Comparison of ENCODE assay signal across 11 cellular contexts in the genomic region with DNA sequence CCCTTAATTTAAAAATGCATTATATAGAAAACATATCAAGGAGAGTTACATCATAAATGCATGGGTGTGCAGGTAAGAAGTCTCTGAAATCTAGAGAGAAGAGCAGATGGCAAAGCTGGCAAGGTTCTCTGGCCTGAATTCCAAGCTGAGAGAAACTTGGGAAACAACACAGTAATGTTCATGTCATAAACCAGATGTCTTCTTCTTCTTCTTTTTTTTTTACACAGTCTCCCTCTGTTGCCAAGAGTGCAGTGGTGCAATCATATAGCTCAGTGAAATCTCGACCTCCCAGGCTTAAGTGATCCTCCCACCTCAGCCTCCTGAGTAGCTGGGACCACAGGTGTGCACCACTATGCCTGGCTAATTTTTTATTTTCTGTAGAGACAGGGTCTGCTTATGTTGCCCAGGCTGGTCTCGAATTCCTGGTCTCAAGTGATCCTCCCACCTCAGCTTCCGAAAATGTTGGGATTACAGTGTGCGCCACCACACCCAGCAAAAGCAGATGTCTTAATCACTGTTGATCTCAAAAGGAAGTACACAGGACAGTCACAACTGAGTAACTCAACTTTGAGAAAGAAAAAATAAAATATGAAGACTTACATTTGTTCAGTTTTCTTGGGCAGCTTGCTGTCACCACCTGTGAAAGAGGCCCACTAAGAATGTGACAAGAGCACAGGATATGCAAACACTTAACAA.
DNase-seq lines count a peak whose midpoint lies in the region; ATAC-seq and TF ChIP-seq lines count a peak whose summit lies in the region.
"Had no signal": no experiment of that assay in that cellular context is flagged by ENCODE, and none has a peak within 500 bp of the region (broad histone marks: within the 10 kb centered on the region; RNA-seq: fewer than 3 reads in every experiment).

No MANE protein-coding gene starts in this region.

- H3K9me3 Mint-ChIP-seq in activated CD4-positive, alpha-beta T cell treated with anti-CD3 and anti-CD28 coated beads, Interleukin-2, amount 10 ng/mL, durations not matched to agents 7 days and 5 days: no peaks in the 10 kb centered on the region
- H3K9me3 Mint-ChIP-seq in chondrocyte (ENCODE audit: low read depth): no peaks in the 10 kb centered on the region
- H3K9me3 Mint-ChIP-seq: activated T-helper 17 cell treated with anti-CD3 and anti-CD28 coated beads, Interleukin-2, amount 50 U/mL, for 72 hours had no signal

- H3K4me3 Mint-ChIP-seq in activated CD4-positive, alpha-beta T cell treated with anti-CD3 and anti-CD28 coated beads, Interleukin-2, amount 10 ng/mL, durations not matched to agents 7 days and 5 days: no peak overlapping the region
- no peak overlapping the region for H3K4me3 Mint-ChIP-seq in chondrocyte (ENCODE audit: unreplicated experiment)
- H3K4me3 Mint-ChIP-seq: activated T-helper 17 cell treated with anti-CD3 and anti-CD28 coated beads, Interleukin-2, amount 50 U/mL, for 72 hours had no signal

- peak; percentile 41 for TF ChIP-seq CTCF in chondrocyte (IDR thresholded peaks at IDR 0.05)

- DNase-seq in activated CD4-positive, alpha-beta T cell treated with anti-CD3 and anti-CD28 coated beads, Interleukin-2, amount 10 ng/mL, durations not matched to agents 7 days and 5 days: no peak
- DNase-seq in activated CD4-positive, alpha-beta T cell treated with anti-CD3 and anti-CD28 coated beads for 4 hours: no peak
- peak; percentile 36 for DNase-seq in MV-4-11 (lab: John Stamatoyannopoulos, UW)
- DNase-seq in chondrocyte (ENCODE audit: low spot score): no peak
- no peak for DNase-seq in sciatic nerve (ENCODE audit: low spot score)
- no peak for DNase-seq in DMS79 treated with DMSO at 0.1 percent for 48 hours (lab: John Stamatoyannopoulos, UW)
- DNase-seq: NCI-H146, nucleus accumbens had no signal

- CTCF ChIA-PET in activated CD4-positive, alpha-beta T cell treated with anti-CD3 and anti-CD28 coated beads, Interleukin-2, amount 10 ng/mL, durations not matched to agents 7 days and 5 days (lab: Charles Lee): interaction anchor here (1.1 to 2.6 kb wide), 2 partner anchors 10 to 14 kb away, joined by 3 to 10 read pairs; no protein-coding TSS in a partner anchor

- peaks cover 31% of the 10 kb centered on the region for H3K4me1 Mint-ChIP-seq in activated CD4-positive, alpha-beta T cell treated with anti-CD3 and anti-CD28 coated beads, Interleukin-2, amount 10 ng/mL, durations not matched to agents 7 days and 5 days
- no peaks in the 10 kb centered on the region for H3K4me1 Mint-ChIP-seq in chondrocyte (ENCODE audit: low read depth)

- ATAC-seq in sciatic nerve (peak; percentile 60), GM19452 (IDR thresholded peaks at IDR 0.05; ENCODE audit: unreplicated experiment) (no peak), GM18867 (IDR thresholded peaks at IDR 0.05; ENCODE audit: unreplicated experiment) (no peak)
- ATAC-seq: activated T-helper 17 cell treated with anti-CD3 and anti-CD28 coated beads, Interleukin-2, amount 50 U/mL, for 72 hours had no signal

- H3K36me3 Mint-ChIP-seq in activated CD4-positive, alpha-beta T cell treated with anti-CD3 and anti-CD28 coated beads, Interleukin-2, amount 10 ng/mL, durations not matched to agents 7 days and 5 days (ENCODE audit: low read depth): no peaks in the 10 kb centered on the region
- peaks cover 33% of the 10 kb centered on the region for H3K36me3 Mint-ChIP-seq in chondrocyte (ENCODE audit: low read depth)

- peak overlapping the region; percentile 72 for H3K27ac Mint-ChIP-seq in activated CD4-positive, alpha-beta T cell treated with anti-CD3 and anti-CD28 coated beads, Interleukin-2, amount 10 ng/mL, durations not matched to agents 7 days and 5 days
- H3K27ac Mint-ChIP-seq in chondrocyte (ENCODE audit: unreplicated experiment): no peak overlapping the region
- H3K27ac Mint-ChIP-seq: activated T-helper 17 cell treated with anti-CD3 and anti-CD28 coated beads, Interleukin-2, amount 50 U/mL, for 72 hours had no signal

- intact Hi-C loops in sciatic nerve (cut with DNase I): no loop called here

- H3K27me3 Mint-ChIP-seq in activated CD4-positive, alpha-beta T cell treated with anti-CD3 and anti-CD28 coated beads, Interleukin-2, amount 10 ng/mL, durations not matched to agents 7 days and 5 days: no peaks in the 10 kb centered on the region
- H3K27me3 Mint-ChIP-seq in chondrocyte (ENCODE audit: low read depth): no peaks in the 10 kb centered on the region
- H3K27me3 Mint-ChIP-seq: activated T-helper 17 cell treated with anti-CD3 and anti-CD28 coated beads, Interleukin-2, amount 50 U/mL, for 72 hours had no signal

- POLR2A ChIA-PET in activated CD4-positive, alpha-beta T cell treated with anti-CD3 and anti-CD28 coated beads, Interleukin-2, amount 10 ng/mL, durations not matched to agents 7 days and 5 days (lab: Charles Lee): no interaction called here
